Comparison of ENCODE assay signal across 8 cellular contexts in the genomic region with DNA sequence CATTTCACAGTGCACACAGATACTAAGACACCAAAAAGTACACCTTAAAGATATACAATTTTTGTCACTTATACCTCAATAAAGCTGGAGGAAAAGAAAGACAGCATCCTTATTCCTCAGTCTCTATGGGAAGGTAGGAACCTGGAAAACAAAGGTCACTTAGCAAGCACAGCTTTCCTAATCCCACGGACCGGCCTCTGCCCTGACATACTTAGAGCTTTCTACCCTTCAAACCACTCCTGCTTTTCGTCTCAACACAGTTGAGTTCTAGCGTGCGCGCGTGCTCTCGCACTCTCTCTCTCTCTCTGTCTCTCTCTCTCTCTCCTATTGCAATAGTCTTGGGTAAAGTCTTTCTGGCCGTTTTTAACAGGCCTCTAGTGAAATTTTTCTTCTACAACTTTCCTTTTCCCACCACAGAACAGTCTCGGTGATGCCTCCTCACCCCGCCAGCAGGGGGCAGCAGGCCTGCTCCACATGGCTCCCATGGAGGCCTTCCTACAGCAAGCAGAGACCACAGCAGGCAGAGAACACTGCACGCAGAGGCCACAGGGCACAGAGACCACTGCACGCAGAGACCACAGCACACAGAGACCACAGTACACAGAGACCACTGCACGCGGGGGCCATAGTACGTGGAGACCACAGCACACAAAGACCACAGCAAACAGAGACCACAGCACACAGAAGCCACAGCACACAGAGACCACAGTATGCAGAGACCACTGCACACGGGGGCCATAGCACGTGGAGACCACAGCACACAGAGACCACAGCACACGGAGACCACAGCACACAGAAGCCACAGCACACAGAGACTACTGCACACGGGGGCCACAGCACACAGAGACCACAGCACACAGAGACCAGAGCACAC.
DNase-seq lines count a peak whose midpoint lies in the region; ATAC-seq and TF ChIP-seq lines count a peak whose summit lies in the region.

No MANE protein-coding gene starts in this region.

- H3K27me3 Mint-ChIP-seq in activated T-helper 1 cell treated with anti-CD3 and anti-CD28 coated beads, Interleukin-12 subunit alpha, Interleukin-12 subunit beta, Interleukin-2, Interleukin-4 antibody, amounts not matched to agents 30 ng/mL and 10 ng/mL and 1 ng/mL, durations not matched to agents 14 hours and 24 hours and 36 hours (ENCODE audit: insufficient read depth) = no peaks in the 10 kb centered on the region

- POLR2A ChIA-PET in AG04450 (lab: Yijun Ruan, JAX) = no interaction called here

- no peaks in the 10 kb centered on the region for H3K4me1 Mint-ChIP-seq in activated T-helper 1 cell treated with anti-CD3 and anti-CD28 coated beads, Interleukin-12 subunit alpha, Interleukin-12 subunit beta, Interleukin-2, Interleukin-4 antibody, amounts not matched to agents 30 ng/mL and 10 ng/mL and 1 ng/mL, durations not matched to agents 14 hours and 24 hours and 36 hours (ENCODE audit: low read depth)

- H3K9me3 ChIP-seq in AG04450 (ENCODE audit: control insufficient read depth, insufficient read depth, low read length) (peaks cover 2% of the 10 kb centered on the region; the same call in 1 of the 2 replicates), vagina (no peaks in the 10 kb centered on the region)

- DNase-seq in AG04450 (ENCODE audit: low read depth, low spot score) = no peak
- peak; percentile 69 for DNase-seq in OCI-M1 (lab: John Stamatoyannopoulos, UW)
- DNase-seq in activated T-helper 1 cell treated with anti-CD3 and anti-CD28 coated beads, Interleukin-12 subunit alpha, Interleukin-12 subunit beta, Interleukin-2, Interleukin-4 antibody, amounts not matched to agents 30 ng/mL and 10 ng/mL and 1 ng/mL, durations not matched to agents 14 hours and 24 hours and 36 hours (ENCODE audit: low spot score) = peak; percentile 62
- peak; percentile 84 for DNase-seq in iPS-NIHi11 (ENCODE audit: low spot score)
- peak; percentile 61 to 66 for DNase-seq in stimulated activated CD8-positive, alpha-beta memory T cell treated with anti-CD3 and anti-CD28 coated beads, Interleukin-2, amount 100 ng/mL, for 48 hours (ENCODE audit: low read depth in 2 of 2)
- DNase-seq in vagina (ENCODE audit: extremely low spot score in 2 of 2) = no peak

- peak; percentile 55 for TF ChIP-seq CTCF in AG04450 (IDR thresholded peaks at IDR 0.05; ENCODE audit: low read depth, low read length)
- no peak for TF ChIP-seq CTCF in vagina (IDR thresholded peaks at IDR 0.05)

- H3K27ac ChIP-seq in AG04450 (ENCODE audit: low read depth, low read length) (no peak overlapping the region), vagina (no peak overlapping the region)

- no peaks in the 10 kb centered on the region for H3K4me1 ChIP-seq in vagina

- ATAC-seq in GM18505 (IDR thresholded peaks at IDR 0.05; ENCODE audit: unreplicated experiment) (peak; percentile 89), HG02885 (IDR thresholded peaks at IDR 0.05; ENCODE audit: poor library complexity, unreplicated experiment) (peak; percentile 92)

- no peaks in the 10 kb centered on the region for H3K27me3 ChIP-seq in AG04450 (ENCODE audit: control insufficient read depth, insufficient read depth, low read length)
- H3K27me3 ChIP-seq in vagina = no peaks in the 10 kb centered on the region

- no peak overlapping the region for H3K27ac Mint-ChIP-seq in activated T-helper 1 cell treated with anti-CD3 and anti-CD28 coated beads, Interleukin-12 subunit alpha, Interleukin-12 subunit beta, Interleukin-2, Interleukin-4 antibody, amounts not matched to agents 30 ng/mL and 10 ng/mL and 1 ng/mL, durations not matched to agents 14 hours and 24 hours and 36 hours

- H3K4me3 ChIP-seq in AG04450 (ENCODE audit: low read depth, low read length) (no peak overlapping the region), vagina (no peak overlapping the region)

- intact Hi-C loops in activated T-helper 1 cell treated with anti-CD3 and anti-CD28 coated beads, Interleukin-12 subunit alpha, Interleukin-12 subunit beta, Interleukin-2, Interleukin-4 antibody, amounts not matched to agents 30 ng/mL and 10 ng/mL and 1 ng/mL, durations not matched to agents 14 hours and 24 hours and 36 hours (cut with micrococcal nuclease) = loop anchor here (1.0 to 2.0 kb wide), 7 partner anchors 23 to 512 kb away; a partner anchor contains a TSS
- intact Hi-C loops in vagina (cut with DNase I) = no loop called here

- no peak for TF ChIP-seq POLR2A in GM18505 (IDR thresholded peaks at IDR 0.05; ENCODE audit: borderline replicate concordance, extremely low read depth, insufficient read depth, insufficient read length)
- TF ChIP-seq POLR2A in vagina (IDR thresholded peaks at IDR 0.05) = no peak

- no peaks in the 10 kb centered on the region for H3K36me3 Mint-ChIP-seq in activated T-helper 1 cell treated with anti-CD3 and anti-CD28 coated beads, Interleukin-12 subunit alpha, Interleukin-12 subunit beta, Interleukin-2, Interleukin-4 antibody, amounts not matched to agents 30 ng/mL and 10 ng/mL and 1 ng/mL, durations not matched to agents 14 hours and 24 hours and 36 hours (ENCODE audit: low read depth)

- CTCF ChIA-PET in AG04450 (lab: Charles Lee) = interaction anchor here (0.7 to 1.5 kb wide), 2 partner anchors 21 to 301 kb away, joined by 3 to 10 read pairs; no protein-coding TSS in a partner anchor

- no peaks in the 10 kb centered on the region for H3K36me3 ChIP-seq in vagina

- no peak overlapping the region for H3K4me3 Mint-ChIP-seq in activated T-helper 1 cell treated with anti-CD3 and anti-CD28 coated beads, Interleukin-12 subunit alpha, Interleukin-12 subunit beta, Interleukin-2, Interleukin-4 antibody, amounts not matched to agents 30 ng/mL and 10 ng/mL and 1 ng/mL, durations not matched to agents 14 hours and 24 hours and 36 hours

- no peaks in the 10 kb centered on the region for H3K9me3 Mint-ChIP-seq in activated T-helper 1 cell treated with anti-CD3 and anti-CD28 coated beads, Interleukin-12 subunit alpha, Interleukin-12 subunit beta, Interleukin-2, Interleukin-4 antibody, amounts not matched to agents 30 ng/mL and 10 ng/mL and 1 ng/mL, durations not matched to agents 14 hours and 24 hours and 36 hours

Comparison
In these comparisons a context has a peak if more than half of its experiments do, and no peak if none do; other contexts are left out.
1. DNase-seq: peak in OCI-M1 (single experiment), activated T-helper 1 cell treated with anti-CD3 and anti-CD28 coated beads, Interleukin-12 subunit alpha, Interleukin-12 subunit beta, Interleukin-2, Interleukin-4 antibody, amounts not matched to agents 30 ng/mL and 10 ng/mL and 1 ng/mL, durations not matched to agents 14 hours and 24 hours and 36 hours (single experiment), iPS-NIHi11 (single experiment) and stimulated activated CD8-positive, alpha-beta memory T cell treated with anti-CD3 and anti-CD28 coated beads, Interleukin-2, amount 100 ng/mL, for 48 hours (2 of 2); none in AG04450 (single experiment) and vagina (0 of 2).